8 cellular contexts compared by ENCODE assay signal in the genomic region with DNA sequence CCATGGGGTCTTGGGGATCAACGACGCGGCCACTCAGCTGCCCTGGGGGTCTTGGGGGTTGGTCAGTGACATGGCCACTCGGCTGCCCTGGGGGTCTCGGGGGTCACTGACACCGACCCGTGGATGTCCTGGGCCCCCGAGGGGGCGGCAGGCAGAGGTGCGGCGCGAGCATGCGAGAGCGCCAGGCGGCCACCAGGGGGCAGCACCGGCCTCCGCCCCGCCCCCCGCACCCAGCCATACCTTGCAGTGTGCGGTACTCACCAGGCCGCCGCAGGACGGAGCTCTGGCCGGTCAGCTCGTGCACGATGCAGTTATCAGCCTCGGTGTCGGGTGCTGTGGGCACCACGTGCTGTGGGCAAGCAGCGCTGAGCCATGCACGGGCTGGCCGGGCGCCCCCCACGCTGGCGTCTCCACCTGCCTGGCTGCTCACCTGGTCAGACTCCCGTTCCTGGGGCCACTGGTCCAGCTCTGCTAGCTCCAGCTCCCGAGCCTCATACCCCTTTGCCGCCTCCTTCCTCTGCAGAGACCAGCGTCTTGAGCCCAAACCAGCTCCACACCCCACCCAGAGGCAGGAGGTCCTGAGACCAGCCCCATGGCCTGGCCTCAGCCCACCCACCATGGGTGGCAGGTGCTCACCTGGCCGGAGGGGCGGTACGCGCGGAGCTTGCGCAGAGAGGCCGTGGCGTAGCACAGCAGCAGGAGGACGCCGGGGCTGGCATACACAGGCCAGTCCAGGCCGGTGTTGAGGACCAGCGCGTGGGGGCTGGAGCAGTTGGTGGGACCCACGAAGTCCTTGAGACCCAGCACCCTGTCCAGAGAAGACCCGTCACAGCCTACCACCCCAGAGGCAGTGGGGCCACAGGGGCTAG. TPM values are rescaled to one million over a fixed set of nuclear protein-coding genes. Genes with fewer than 3 reads are reported as not detected.
DNase-seq lines count a peak whose midpoint lies in the region; ATAC-seq and TF ChIP-seq lines count a peak whose summit lies in the region.

No MANE protein-coding gene starts in this region.

- no peaks in the 10 kb centered on the region for H3K27me3 ChIP-seq in colonic mucosa

- DNase-seq in CD1c-positive myeloid dendritic cell (ENCODE audit: extremely low spot score) (peak; percentile 74), GM19240 (ENCODE audit: insufficient read length, low spot score) (peak; percentile 72), NCI-H2171 (lab: John Stamatoyannopoulos, UW) (peak; percentile 66), colonic mucosa (peak; percentile 68), lung microvascular endothelial cell (ENCODE audit: low read depth in 2 of 2) (peak; percentile 76 to 91)
- DNase-seq in activated CD4-positive, alpha-beta T cell treated with anti-CD3 and anti-CD28 coated beads, Interleukin-2, amount 50 U/mL, for 1 hour, result peak; percentile 62
- DNase-seq in stimulated activated CD8-positive, alpha-beta memory T cell treated with anti-CD3 and anti-CD28 coated beads, Interleukin-2, amount 100 ng/mL, for 1 hour (ENCODE audit: low read depth in 2 of 2), result peak; percentile 43 to 61

- no peak overlapping the region for H3K9ac ChIP-seq in colonic mucosa (ENCODE audit: low read depth in 2 of 2, low read length in 2 of 2)

- no peaks in the 10 kb centered on the region for H3K4me1 ChIP-seq in colonic mucosa

- intact Hi-C loops in colonic mucosa (cut with DNase I), result loop anchor here (2.0 kb wide), 1 partner anchor 47 kb away; a partner anchor contains a TSS

- no peak overlapping the region for H3K4me3 ChIP-seq in colonic mucosa

- ATAC-seq in HG03139 (IDR thresholded peaks at IDR 0.05; ENCODE audit: unreplicated experiment), result no peak

- TF ChIP-seq CTCF in colonic mucosa (IDR thresholded peaks at IDR 0.05), result peak; percentile 99

- H3K27ac ChIP-seq in colonic mucosa, result no peak overlapping the region

- no peaks in the 10 kb centered on the region for H3K9me3 ChIP-seq in colonic mucosa

- H3K36me3 ChIP-seq in colonic mucosa, result no peaks in the 10 kb centered on the region

RNA-seq across cellular contexts. Expression of a gene that starts 31.2 kb away (rescaled TPM):
- total RNA-seq in colonic mucosa, result 10 to 100 TPM in 1 of 2 donors, 1 to 10 TPM in 1; 7.8 to 23.1 TPM
- total RNA-seq in lung microvascular endothelial cell, result 6.5 and 9.2 TPM in 2 replicates

RNA-seq across cellular contexts. Expression of a gene that starts 31.3 kb away (rescaled TPM):
- 1 to 10 TPM; 9.2 to 9.3 TPM for total RNA-seq in colonic mucosa
- 8.5 and 12.5 TPM in 2 replicates for total RNA-seq in lung microvascular endothelial cell

RNA-seq across cellular contexts. Expression of a gene that starts 47.5 kb away (rescaled TPM):
- total RNA-seq in colonic mucosa (100 to 1,000 TPM; 104 to 118 TPM), lung microvascular endothelial cell (227 and 460 TPM in 2 replicates)

RNA-seq across cellular contexts. Expression of a gene that starts 51.2 kb away (rescaled TPM):
- total RNA-seq in colonic mucosa, result under 1 TPM; 0.25 to 0.40 TPM
- total RNA-seq in lung microvascular endothelial cell, result under 0.01 and 0.22 TPM in 2 replicates
